ENCODE assay signal across 17 cellular contexts in genomic region chr5:34770486-34770885, GRCh38.
DNase-seq lines count a peak whose midpoint lies in the region; ATAC-seq and TF ChIP-seq lines count a peak whose summit lies in the region.
"Had no signal": no experiment of that assay in that cellular context is flagged by ENCODE, and none has a peak within 500 bp of the region (broad histone marks: within the 10 kb centered on the region; RNA-seq: fewer than 3 reads in every experiment).

No MANE protein-coding gene starts in this region.

- no peak overlapping the region for H3K27ac Mint-ChIP-seq in GM23338
- peak overlapping the region; percentile 16; the same call in 1 of the 2 replicates for H3K27ac Mint-ChIP-seq in WTC11
- H3K27ac Mint-ChIP-seq in mesothelial cell of epicardium: peak overlapping the region; percentile 58
- no peak overlapping the region for H3K27ac Mint-ChIP-seq in activated naive CD4-positive, alpha-beta T cell treated with anti-CD3 and anti-CD28 coated beads, Interleukin-2, amount 10 ng/mL, durations not matched to agents 7 days and 5 days
- H3K27ac Mint-ChIP-seq: B cell; CD8-positive, alpha-beta T cell had no signal

- H3K27ac ChIP-seq in GM23338 (ENCODE audit: low read depth): 0 out of 2 replicates have a peak overlapping the region, but pooled peaks have one; percentile 7
- H3K27ac ChIP-seq: 22Rv1, BLaER1, C4-2B, GM23248 had no signal

- intact Hi-C loops in left cardiac atrium (cut with DNase I): no loop called here

- no peak overlapping the region for H2AFZ ChIP-seq in GM23338
- H2AFZ ChIP-seq: GM23248 had no signal

- DNase-seq in GM23338 (ENCODE audit: low spot score) (no peak), WTC11 (ENCODE audit: low spot score) (no peak), mesothelial cell of epicardium (ENCODE audit: low spot score in 2 of 2, unreplicated experiment in 2 of 2) (no peak), UCSD-AML1 (lab: John Stamatoyannopoulos, UW; ENCODE audit: unreplicated experiment) (no peak), left cardiac atrium (no peak)
- no peak for DNase-seq in activated naive CD4-positive, alpha-beta T cell treated with anti-CD3 and anti-CD28 coated beads, Interleukin-2, amount 10 ng/mL, durations not matched to agents 7 days and 5 days
- DNase-seq: Caco-2; CD4-positive, CD25-positive, alpha-beta regulatory T cell; CD8-positive, alpha-beta T cell; DMS153; DND-41; GM23248 had no signal

- H3K79me2 ChIP-seq in GM23338 (replicated peaks; ENCODE audit: insufficient read depth): peaks cover 53% of the 10 kb centered on the region

- no peak for TF ChIP-seq CTCF in GM23338 (conservative IDR thresholded peaks at IDR 0.05; ENCODE audit: low read depth in 2 of 2)
- no peak for TF ChIP-seq CTCF in WTC11 (IDR thresholded peaks at IDR 0.05)
- TF ChIP-seq CTCF in mesothelial cell of epicardium (IDR thresholded peaks at IDR 0.05; ENCODE audit: unreplicated experiment): no peak

- H3K4me3 Mint-ChIP-seq in GM23338: no peak overlapping the region
- H3K4me3 Mint-ChIP-seq in WTC11: no peak overlapping the region
- no peak overlapping the region for H3K4me3 Mint-ChIP-seq in mesothelial cell of epicardium
- H3K4me3 Mint-ChIP-seq in activated naive CD4-positive, alpha-beta T cell treated with anti-CD3 and anti-CD28 coated beads, Interleukin-2, amount 10 ng/mL, durations not matched to agents 7 days and 5 days: no peak overlapping the region
- H3K4me3 Mint-ChIP-seq: B cell; CD4-positive, CD25-positive, alpha-beta regulatory T cell; CD8-positive, alpha-beta T cell had no signal

- H3K36me3 ChIP-seq in GM23338 (ENCODE audit: insufficient read depth): peaks cover 11% of the 10 kb centered on the region; the same call in 1 of the 2 replicates
- H3K36me3 ChIP-seq: HAP-1 had no signal

- no peaks in the 10 kb centered on the region for H3K4me1 Mint-ChIP-seq in GM23338
- H3K4me1 Mint-ChIP-seq in WTC11: 0 out of 2 replicates have a peak, but pooled peaks cover 2% of the 10 kb centered on the region
- peaks cover 4% of the 10 kb centered on the region for H3K4me1 Mint-ChIP-seq in mesothelial cell of epicardium
- H3K4me1 Mint-ChIP-seq in activated naive CD4-positive, alpha-beta T cell treated with anti-CD3 and anti-CD28 coated beads, Interleukin-2, amount 10 ng/mL, durations not matched to agents 7 days and 5 days: no peaks in the 10 kb centered on the region
- H3K4me1 Mint-ChIP-seq: CD4-positive, CD25-positive, alpha-beta regulatory T cell had no signal

- ATAC-seq in GM23338: no peak
- ATAC-seq in WTC11: no peak
- no peak for ATAC-seq in left cardiac atrium
- ATAC-seq: CD8-positive, alpha-beta T cell had no signal

- CTCF ChIA-PET in WTC11 (lab: Charles Lee): no interaction called here
- CTCF ChIA-PET in activated naive CD4-positive, alpha-beta T cell treated with anti-CD3 and anti-CD28 coated beads, Interleukin-2, amount 10 ng/mL, durations not matched to agents 7 days and 5 days (lab: Charles Lee): no interaction called here

- no peak overlapping the region for H3K4me2 ChIP-seq in GM23338
- H3K4me2 ChIP-seq: BLaER1 had no signal

- H3F3A ChIP-seq in GM23338 (replicated peaks; ENCODE audit: low read depth): 0 out of 2 replicates have a peak, but pooled peaks cover 8% of the 10 kb centered on the region

- 0 out of 2 replicates have a peak, but pooled peaks cover 5% of the 10 kb centered on the region for H4K20me1 ChIP-seq in GM23338 (replicated peaks; ENCODE audit: insufficient read depth)
- H4K20me1 ChIP-seq: BLaER1 had no signal

- peaks cover 2% of the 10 kb centered on the region for H3K27me3 Mint-ChIP-seq in GM23338 (ENCODE audit: insufficient read depth, low read depth, poor library complexity)
- no peaks in the 10 kb centered on the region for H3K27me3 Mint-ChIP-seq in WTC11 (ENCODE audit: low read depth)
- no peaks in the 10 kb centered on the region for H3K27me3 Mint-ChIP-seq in mesothelial cell of epicardium (ENCODE audit: low read depth)
- H3K27me3 Mint-ChIP-seq in activated naive CD4-positive, alpha-beta T cell treated with anti-CD3 and anti-CD28 coated beads, Interleukin-2, amount 10 ng/mL, durations not matched to agents 7 days and 5 days: no peaks in the 10 kb centered on the region

- no peaks in the 10 kb centered on the region for H3K27me3 ChIP-seq in GM23338 (ENCODE audit: insufficient read depth)
- H3K27me3 ChIP-seq: BLaER1 had no signal

- H3K4me1 ChIP-seq in GM23338 (ENCODE audit: insufficient read depth): no peaks in the 10 kb centered on the region
- H3K4me1 ChIP-seq: BLaER1, Caco-2 had no signal

- H3K4me3 ChIP-seq in GM23338: no peak overlapping the region
- H3K4me3 ChIP-seq: BLaER1, GM23248, HAP-1 had no signal

- no peaks in the 10 kb centered on the region for H3K9me2 ChIP-seq in GM23338 (ENCODE audit: insufficient read depth)

- H3K9me3 Mint-ChIP-seq in GM23338 (peaks cover 35% of the 10 kb centered on the region; the same call in 2 of the 3 replicates), WTC11 (peaks cover 29% of the 10 kb centered on the region), mesothelial cell of epicardium (peaks cover 10% of the 10 kb centered on the region)
- peaks cover under 1% of the 10 kb centered on the region for H3K9me3 Mint-ChIP-seq in activated naive CD4-positive, alpha-beta T cell treated with anti-CD3 and anti-CD28 coated beads, Interleukin-2, amount 10 ng/mL, durations not matched to agents 7 days and 5 days

- H3K36me3 Mint-ChIP-seq in GM23338 (ENCODE audit: low read depth): peaks cover 60% of the 10 kb centered on the region
- H3K36me3 Mint-ChIP-seq in WTC11: peaks cover 51% of the 10 kb centered on the region
- peaks cover 43% of the 10 kb centered on the region for H3K36me3 Mint-ChIP-seq in mesothelial cell of epicardium
- no peaks in the 10 kb centered on the region for H3K36me3 Mint-ChIP-seq in activated naive CD4-positive, alpha-beta T cell treated with anti-CD3 and anti-CD28 coated beads, Interleukin-2, amount 10 ng/mL, durations not matched to agents 7 days and 5 days
- H3K36me3 Mint-ChIP-seq: CD4-positive, CD25-positive, alpha-beta regulatory T cell; CD8-positive, alpha-beta T cell had no signal

- POLR2A ChIA-PET in WTC11 (lab: Charles Lee): no interaction called here

TF ChIP-seq in GM23338, 12 proteins besides CTCF, POLR2A, EP300 and RAD21 (continues in another document):
- TF ChIP-seq JUNB (IDR thresholded peaks at IDR 0.05; ENCODE audit: unreplicated experiment) (no peak), CREB1 (CRISPR knock-in tag; IDR thresholded peaks at IDR 0.05; ENCODE audit: low read depth) (no peak), EZH2phosphoT487 (IDR thresholded peaks at IDR 0.05; ENCODE audit: unreplicated experiment) (no peak), STAT1 (IDR thresholded peaks at IDR 0.05; ENCODE audit: unreplicated experiment) (no peak), NANOG (IDR thresholded peaks at IDR 0.05; ENCODE audit: borderline replicate concordance) (no peak), ETS1 (IDR thresholded peaks at IDR 0.05) (no peak), POLR2AphosphoS5 (IDR thresholded peaks at IDR 0.05; ENCODE audit: low read depth) (no peak), ZNF114 (CRISPR knock-in tag; IDR thresholded peaks at IDR 0.05) (no peak)

TF ChIP-seq in WTC11, 78 proteins besides CTCF, POLR2A, EP300 and RAD21:
- TF ChIP-seq ZMAT4 (CRISPR knock-in tag; IDR thresholded peaks at IDR 0.05) (no peak), HMGA2 (CRISPR knock-in tag; IDR thresholded peaks at IDR 0.05) (peak; percentile 51; the same call in 1 of the 2 replicates)
TF ChIP-seq in WTC11: peak in this region for 1.

Comparison
In these comparisons a context has a peak if more than half of its experiments do, and no peak if none do; other contexts are left out.
1. H3K27ac Mint-ChIP-seq: peak in WTC11 (single experiment) and mesothelial cell of epicardium (single experiment); none in GM23338 (single experiment) and activated naive CD4-positive, alpha-beta T cell treated with anti-CD3 and anti-CD28 coated beads, Interleukin-2, amount 10 ng/mL, durations not matched to agents 7 days and 5 days (single experiment).